In the genomic region with DNA sequence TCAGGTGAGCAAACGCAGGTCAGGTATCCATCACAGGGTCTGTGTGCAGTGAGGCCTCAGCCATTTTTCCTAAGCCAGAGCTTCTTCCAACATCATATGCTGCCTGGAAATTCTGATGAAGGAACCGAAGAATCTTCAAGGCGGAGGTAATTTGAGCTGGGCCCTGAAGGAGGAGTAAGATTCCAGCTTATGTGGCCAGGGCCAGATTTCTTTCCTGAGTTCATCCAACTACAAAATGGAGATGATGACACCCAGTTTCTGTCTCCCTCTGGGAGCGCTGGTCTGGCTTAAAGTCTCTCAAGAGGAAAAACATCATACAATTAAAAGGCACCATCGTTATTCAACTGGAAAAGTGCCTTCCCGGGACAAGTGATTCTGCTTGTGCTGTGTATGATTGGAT, we compare ENCODE assay signal across 10 cellular contexts. TPM values are rescaled to one million over a fixed set of nuclear protein-coding genes. Genes with fewer than 3 reads are reported as not detected.
DNase-seq lines count a peak whose midpoint lies in the region; ATAC-seq and TF ChIP-seq lines count a peak whose summit lies in the region.
"Had no signal": no experiment of that assay in that cellular context is flagged by ENCODE, and none has a peak within 500 bp of the region (broad histone marks: within the 10 kb centered on the region; RNA-seq: fewer than 3 reads in every experiment).

No MANE protein-coding gene starts in this region.

- 13 to 24% (median 23%) methylated on average over 6 of the region's 6 CpGs for WGBS in ovary, 3 donors

- H3K9me3 Mint-ChIP-seq in natural killer cell treated with Interleukin-12 subunit alpha and Interleukin-12 subunit beta and Interleukin-15 and Interleukin-18, amount 100 ng/mL, for 72 hours = no peaks in the 10 kb centered on the region

- no peaks in the 10 kb centered on the region for H3K4me1 Mint-ChIP-seq in natural killer cell treated with Interleukin-12 subunit alpha and Interleukin-12 subunit beta and Interleukin-15 and Interleukin-18, amount 100 ng/mL, for 72 hours (ENCODE audit: low read depth in 2 of 2)

- H3K9me3 ChIP-seq in ovary = no peaks in the 10 kb centered on the region

- H3K4me3 Mint-ChIP-seq in natural killer cell treated with Interleukin-12 subunit alpha and Interleukin-12 subunit beta and Interleukin-15 and Interleukin-18, amount 100 ng/mL, for 72 hours = no peak overlapping the region

- ATAC-seq in HG02623 (IDR thresholded peaks at IDR 0.05; ENCODE audit: unreplicated experiment) (no peak), HG02840 (IDR thresholded peaks at IDR 0.05; ENCODE audit: low FRiP score, unreplicated experiment) (no peak)
- ATAC-seq in natural killer cell treated with Interleukin-12 subunit alpha and Interleukin-12 subunit beta and Interleukin-15 and Interleukin-18, amount 100 ng/mL, for 72 hours = no peak

- TF ChIP-seq EP300 in ovary (IDR thresholded peaks at IDR 0.05) = no peak

- intact Hi-C loops in ovary (cut with DNase I) = loop anchor here in 2 of 4 donors (5.0 kb wide), 1 partner anchor 100 kb away; no protein-coding TSS in a partner anchor

- no peaks in the 10 kb centered on the region for H3K36me3 Mint-ChIP-seq in natural killer cell treated with Interleukin-12 subunit alpha and Interleukin-12 subunit beta and Interleukin-15 and Interleukin-18, amount 100 ng/mL, for 72 hours

- peaks cover 2% of the 10 kb centered on the region for H3K4me1 ChIP-seq in ovary (ENCODE audit: insufficient read depth)

- H3K27ac Mint-ChIP-seq in natural killer cell treated with Interleukin-12 subunit alpha and Interleukin-12 subunit beta and Interleukin-15 and Interleukin-18, amount 100 ng/mL, for 72 hours = no peak overlapping the region

- TF ChIP-seq POLR2A in ovary (IDR thresholded peaks at IDR 0.05) = no peak

- H3K4me3 ChIP-seq in epithelial cell of proximal tubule (ENCODE audit: low read depth, low read length) = no peak overlapping the region
- H3K4me3 ChIP-seq in ovary = no peak overlapping the region
- H3K4me3 ChIP-seq: skin epidermis had no signal

- H3K27me3 ChIP-seq in ovary = no peaks in the 10 kb centered on the region

- TF ChIP-seq CTCF in epithelial cell of proximal tubule (conservative IDR thresholded peaks at IDR 0.05; ENCODE audit: low read depth, low read length) (peak; percentile 54), ovary (IDR thresholded peaks at IDR 0.05) (peak in 2 of 3 donors; percentile 46 to 63)

- no peak overlapping the region for H3K27ac ChIP-seq in ovary
- H3K27ac ChIP-seq: skin epidermis had no signal

- in situ Hi-C loops in Caki2 (cut with HindIII; ENCODE audit: low pct_unique_long_range_greater_than_20kb, low sequenced_read_pairs) = no loop called here

- DNase-seq in Caki2 (ENCODE audit: low read depth) (peak; percentile 44), NCI-H460 (ENCODE audit: extremely low read depth, low read depth) (peak; percentile 47), epithelial cell of proximal tubule (ENCODE audit: low read depth) (no peak), ovary (peak in 1 of 5 donors; percentile 64), inferior parietal cortex (ENCODE audit: extremely low spot score) (no peak)
- DNase-seq in natural killer cell treated with Interleukin-12 subunit alpha and Interleukin-12 subunit beta and Interleukin-15 and Interleukin-18, amount 100 ng/mL, for 72 hours (ENCODE audit: low spot score) = no peak
- DNase-seq: activated CD4-positive, alpha-beta T cell treated with anti-CD3 and anti-CD28 coated beads for 4 hours had no signal

- peaks cover 0 to 2% of the 10 kb centered on the region in 2 donors for H3K27me3 Mint-ChIP-seq in natural killer cell treated with Interleukin-12 subunit alpha and Interleukin-12 subunit beta and Interleukin-15 and Interleukin-18, amount 100 ng/mL, for 72 hours

- H3K36me3 ChIP-seq in ovary = no peaks in the 10 kb centered on the region

RNA-seq across cellular contexts. Expression of a gene that starts 6.9 kb away (rescaled TPM):
- 143 and 158 TPM in 2 replicates for total RNA-seq in Caki2 (2014; rRNA removed; shearing (Covaris generic); ENCODE audit: low replicate concordance)
- total RNA-seq in NCI-H460 (2014; rRNA removed; shearing (Covaris generic)) = 27.6 and 28.9 TPM in 2 replicates
- 21.5 and 30.0 TPM in 2 replicates for polyA plus RNA-seq in NCI-H460 (2014; cell fraction: nucleus; rRNA removed)
- total RNA-seq in epithelial cell of proximal tubule = 18.7 and 41.6 TPM in 2 replicates
- 10 to 100 TPM; 27.1 to 66.0 (median 52.1) TPM for total RNA-seq in ovary
- 10 to 100 TPM; 73.7 to 89.2 TPM for polyA plus RNA-seq in ovary
- 10 to 100 TPM; 12.7 to 14.4 TPM for total RNA-seq in natural killer cell treated with Interleukin-12 subunit alpha and Interleukin-12 subunit beta and Interleukin-15 and Interleukin-18, amount 100 ng/mL, for 72 hours

RNA-seq across cellular contexts. Expression of a gene that starts 20.9 kb away (rescaled TPM):
- not detected in 2 replicates for total RNA-seq in Caki2 (2014; rRNA removed; shearing (Covaris generic); ENCODE audit: low replicate concordance)
- total RNA-seq in NCI-H460 (2014; rRNA removed; shearing (Covaris generic)) = not detected in 2 replicates
- polyA plus RNA-seq in NCI-H460 (2014; cell fraction: nucleus; rRNA removed) = not detected in 2 replicates
- total RNA-seq in epithelial cell of proximal tubule (not detected in 2 replicates), ovary (not detected)
- polyA plus RNA-seq in ovary = not detected
- not detected for total RNA-seq in natural killer cell treated with Interleukin-12 subunit alpha and Interleukin-12 subunit beta and Interleukin-15 and Interleukin-18, amount 100 ng/mL, for 72 hours

Comparison
In these comparisons a context has a peak if more than half of its experiments do, and no peak if none do; other contexts are left out.
1. DNase-seq: peak in Caki2 (single experiment) and NCI-H460 (single experiment); none in epithelial cell of proximal tubule (single experiment), inferior parietal cortex (single experiment) and natural killer cell treated with Interleukin-12 subunit alpha and Interleukin-12 subunit beta and Interleukin-15 and Interleukin-18, amount 100 ng/mL, for 72 hours (single experiment).